In the genomic region with DNA sequence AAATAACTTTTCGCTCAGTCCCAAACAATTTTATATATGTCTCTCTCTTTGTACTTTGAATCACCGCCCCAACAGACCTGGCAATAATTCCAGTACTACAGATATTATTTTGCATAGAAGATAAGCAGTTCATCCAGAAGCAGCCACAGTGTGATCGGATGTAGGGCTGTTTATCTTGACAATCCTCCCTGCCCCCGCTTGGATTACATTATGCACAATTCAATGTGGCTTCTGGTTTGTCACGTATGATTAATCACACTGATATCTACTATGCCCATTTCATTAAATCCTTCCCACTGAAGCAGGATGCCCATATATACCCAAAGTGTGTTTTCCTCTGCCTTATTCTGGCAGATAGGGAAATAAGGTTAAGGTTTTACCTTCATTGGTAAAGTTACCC, we compare ENCODE assay signal across 20 cellular contexts.
"Had no signal": no experiment of that assay in that cellular context is flagged by ENCODE, and none has a peak within 500 bp of the region (broad histone marks: within the 10 kb centered on the region; RNA-seq: fewer than 3 reads in every experiment).

No MANE protein-coding gene starts in this region.

- H3K27ac ChIP-seq: coronary artery, WERI-Rb-1 had no signal

- H3K4me3 ChIP-seq: coronary artery had no signal

- H3K27ac Mint-ChIP-seq: activated naive CD8-positive, alpha-beta T cell; activated T-helper 1 cell treated with anti-CD3 and anti-CD28 coated beads, Interleukin-12 subunit alpha, Interleukin-12 subunit beta, Interleukin-2, Interleukin-4 antibody, amounts not matched to agents 30 ng/mL and 10 ng/mL and 1 ng/mL, durations not matched to agents 14 hours and 24 hours and 36 hours; brain; nephron; stimulated activated naive B cell treated with anti-CD40 and anti-IgM and Interleukin-4, amounts not matched to agents 10 μg/mL and 1 μg/mL and 100 μg/mL, for 72 hours had no signal

- H3K27me3 Mint-ChIP-seq: activated naive CD8-positive, alpha-beta T cell; brain; central memory CD8-positive, alpha-beta T cell; stimulated activated naive B cell treated with anti-CD40 and anti-IgM and Interleukin-4, amounts not matched to agents 10 μg/mL and 1 μg/mL and 100 μg/mL, for 72 hours had no signal

- H3K9me3 Mint-ChIP-seq: brain; central memory CD8-positive, alpha-beta T cell; nephron had no signal

- H3K36me3 Mint-ChIP-seq: activated naive CD8-positive, alpha-beta T cell; brain; stimulated activated naive B cell treated with anti-CD40 and anti-IgM and Interleukin-4, amounts not matched to agents 10 μg/mL and 1 μg/mL and 100 μg/mL, for 72 hours had no signal

- H3K36me3 ChIP-seq: WERI-Rb-1 had no signal

- ATAC-seq: left lobe of liver; stimulated activated naive B cell treated with anti-CD40 and anti-IgM and Interleukin-4, amounts not matched to agents 10 μg/mL and 1 μg/mL and 100 μg/mL, for 72 hours had no signal

- H3K4me1 Mint-ChIP-seq: brain; central memory CD8-positive, alpha-beta T cell; nephron; stimulated activated naive B cell treated with anti-CD40 and anti-IgM and Interleukin-4, amounts not matched to agents 10 μg/mL and 1 μg/mL and 100 μg/mL, for 72 hours had no signal

- H3K4me3 Mint-ChIP-seq: activated naive CD8-positive, alpha-beta T cell; activated T-helper 1 cell treated with anti-CD3 and anti-CD28 coated beads, Interleukin-12 subunit alpha, Interleukin-12 subunit beta, Interleukin-2, Interleukin-4 antibody, amounts not matched to agents 30 ng/mL and 10 ng/mL and 1 ng/mL, durations not matched to agents 14 hours and 24 hours and 36 hours; brain; central memory CD8-positive, alpha-beta T cell; nephron; stimulated activated naive B cell treated with anti-CD40 and anti-IgM and Interleukin-4, amounts not matched to agents 10 μg/mL and 1 μg/mL and 100 μg/mL, for 72 hours had no signal

- DNase-seq: activated CD4-positive, alpha-beta T cell treated with anti-CD3 and anti-CD28 coated beads for 1 hour; activated CD4-positive, alpha-beta T cell treated with anti-CD3 and anti-CD28 coated beads, Interleukin-2, amount 50 U/mL, for 4 hours; activated gamma-delta T cell treated with Interleukin-2 at 50 U/mL for 16 hours; activated T-cell treated with anti-CD3 and anti-CD28 coated beads for 4 hours; amygdala; effector CD4-positive, alpha-beta T cell; hypothalamus; mammary epithelial cell; midbrain; posterior cingulate gyrus; stimulated activated naive B cell treated with anti-CD40 and anti-IgM and Interleukin-4, amounts not matched to agents 10 μg/mL and 1 μg/mL and 100 μg/mL, for 72 hours; T-helper 1 cell; WERI-Rb-1 had no signal
